In genomic region chr2:201642579-201643215, GRCh38 we compare ENCODE assay signal across 8 cellular contexts. TPM values are rescaled to one million over a fixed set of nuclear protein-coding genes. Genes with fewer than 3 reads are reported as not detected.
DNase-seq lines count a peak whose midpoint lies in the region; ATAC-seq and TF ChIP-seq lines count a peak whose summit lies in the region.

No MANE protein-coding gene starts in this region.

- H3K4me1 ChIP-seq in MM.1S (ENCODE audit: low read length), result peaks cover 14% of the 10 kb centered on the region
- H3K4me1 ChIP-seq in adipocyte (ENCODE audit: control insufficient read depth, insufficient read depth, low read length), result peaks cover 18% of the 10 kb centered on the region
- H3K4me1 ChIP-seq in upper lobe of left lung, result peaks cover 0 to 15% (median 4%) of the 10 kb centered on the region in 4 donors

- H3K4me3 ChIP-seq in GM06990 (replicated peaks; ENCODE audit: low read depth, low read length) (peak overlapping the region; percentile 91), MM.1S (ENCODE audit: low read length) (peak overlapping the region; percentile 98), adipocyte (ENCODE audit: low read length) (peak overlapping the region; percentile 94), upper lobe of left lung (peak overlapping the region; percentile 60 to 91 (median 88))

- TF ChIP-seq EP300 in upper lobe of left lung (IDR thresholded peaks at IDR 0.05), result no peak

- H3K27me3 ChIP-seq in GM06990 (replicated peaks; ENCODE audit: control insufficient read depth, insufficient read depth, low read length) (no peaks in the 10 kb centered on the region), MM.1S (replicated peaks; ENCODE audit: insufficient read depth, low read length) (no peaks in the 10 kb centered on the region), adipocyte (replicated peaks; ENCODE audit: control insufficient read depth, insufficient read depth, low read length) (no peaks in the 10 kb centered on the region), upper lobe of left lung (no peaks in the 10 kb centered on the region)

- no peaks in the 10 kb centered on the region for H3K79me2 ChIP-seq in MM.1S (ENCODE audit: low read length)

- peak in 3 of 4 donors; percentile 38 to 83 (median 82) for TF ChIP-seq POLR2A in upper lobe of left lung (IDR thresholded peaks at IDR 0.05)

- 0% methylated on average over 8 to 46 of the region's 56 CpGs for WGBS in upper lobe of left lung, 2 donors

- H3K36me3 ChIP-seq in GM06990 (ENCODE audit: control insufficient read depth, insufficient read depth, low read length) (no peaks in the 10 kb centered on the region), MM.1S (replicated peaks; ENCODE audit: insufficient read depth, low read length) (no peaks in the 10 kb centered on the region), adipocyte (ENCODE audit: control insufficient read depth, insufficient read depth, low read length, severe bottlenecking) (peaks cover 13% of the 10 kb centered on the region), upper lobe of left lung (no peaks in the 10 kb centered on the region)

- H3K9me3 ChIP-seq in MM.1S (replicated peaks; ENCODE audit: insufficient read depth, low read length) (no peaks in the 10 kb centered on the region), adipocyte (ENCODE audit: control insufficient read depth, low read length) (no peaks in the 10 kb centered on the region), upper lobe of left lung (no peaks in the 10 kb centered on the region)

- peak overlapping the region; percentile 92 for H3K9ac ChIP-seq in MM.1S (ENCODE audit: low read length)
- H3K9ac ChIP-seq in adipocyte (ENCODE audit: low read length), result peak overlapping the region; percentile 94

- H2AFZ ChIP-seq in MM.1S (ENCODE audit: low read length), result peak overlapping the region; percentile 97

- H4K20me1 ChIP-seq in MM.1S (ENCODE audit: insufficient read depth, low read length), result no peaks in the 10 kb centered on the region

- no peak for TF ChIP-seq CTCF in GM06990 (IDR thresholded peaks at IDR 0.05; ENCODE audit: insufficient read depth, low read length, poor library complexity, severe bottlenecking)
- TF ChIP-seq CTCF in MM.1S (IDR thresholded peaks at IDR 0.05; ENCODE audit: low read length), result no peak
- peak in 3 of 6 experiments; percentile 10 to 14 (median 13) for TF ChIP-seq CTCF in upper lobe of left lung (IDR thresholded peaks at IDR 0.05)

- peak overlapping the region; percentile 62 for H3K4me2 ChIP-seq in MM.1S (ENCODE audit: low read depth, low read length)

- ATAC-seq in left cardiac atrium, result peak; percentile 93 to 97
- peak; percentile 94 to 97 for ATAC-seq in upper lobe of left lung (ENCODE audit: low FRiP score in 2 of 2)

- intact Hi-C loops in left cardiac atrium (cut with DNase I), result no loop called here
- intact Hi-C loops in posterior vena cava (cut with DNase I), result no loop called here

- peak overlapping the region; percentile 44; the same call in 1 of the 2 replicates for H3K27ac ChIP-seq in MM.1S (ENCODE audit: low read length)
- peak overlapping the region; percentile 87 to 95 (median 91) for H3K27ac ChIP-seq in upper lobe of left lung

- DNase-seq in GM06990 (ENCODE audit: extremely low read depth, insufficient read length) (peak; percentile 90), HCEC 1CT (peak; percentile 64), MM.1S (peak; percentile 80), SW480 (ENCODE audit: low spot score) (peak; percentile 64), adipocyte (ENCODE audit: low read depth) (peak; percentile 94), left cardiac atrium (peak; percentile 80), posterior vena cava (ENCODE audit: low spot score) (peak; percentile 95), upper lobe of left lung (peak; percentile 79 to 98)

- no peaks in the 10 kb centered on the region for H3F3A ChIP-seq in MM.1S (ENCODE audit: insufficient read depth, low read length)

- no peaks in the 10 kb centered on the region for H3K9me2 ChIP-seq in MM.1S (replicated peaks; ENCODE audit: insufficient read depth, low read length)

RNA-seq across cellular contexts. Expression of gene TMEM237, which starts 0.6 kb away (rescaled TPM):
- total RNA-seq in left cardiac atrium (10 to 100 TPM; 14.3 to 14.8 TPM), posterior vena cava (10 to 100 TPM; 27.8 to 30.8 TPM), upper lobe of left lung (10 to 100 TPM in 5 of 6 donors, 1 to 10 TPM in 1; 8.2 to 17.0 (median 13.9) TPM)

RNA-seq across cellular contexts. Expression of gene MPP4, which starts 55.7 kb away (rescaled TPM):
- total RNA-seq in left cardiac atrium, result under 1 TPM in 1 of 2 donors, not detected in 1; 0.10 TPM
- total RNA-seq in posterior vena cava, result under 1 TPM; 0.38 to 0.56 TPM
- total RNA-seq in upper lobe of left lung, result 1 to 10 TPM in 1 of 6 donors, under 1 TPM in 4, not detected in 1; 0.13 to 2.1 (median 0.15) TPM

Comparison
In these comparisons a context has a peak if more than half of its experiments do, and no peak if none do; other contexts are left out.
1. Peak in every context shown above with its lines: DNase-seq, ATAC-seq, H3K4me3 ChIP-seq and H3K27ac ChIP-seq.